9 cellular contexts compared by ENCODE assay signal in genomic region chr6:158642097-158642601, GRCh38. TPM values are rescaled to one million over a fixed set of nuclear protein-coding genes. Genes with fewer than 3 reads are reported as not detected.
A peak's percentile ranks its signal among the peaks of the same experiment; 100 is the strongest.
DNase-seq lines count a peak whose midpoint lies in the region; ATAC-seq, FAIRE-seq and TF ChIP-seq lines count a peak whose summit lies in the region.
"Had no signal": no experiment of that assay in that cellular context is flagged by ENCODE, and none has a peak within 500 bp of the region (broad histone marks: within the 10 kb centered on the region; RNA-seq: fewer than 3 reads in every experiment).

No MANE protein-coding gene starts in this region.

- peaks cover 71% of the 10 kb centered on the region for H3K79me2 ChIP-seq in astrocyte (ENCODE audit: insufficient read depth, low read length)

- H3K4me3 ChIP-seq in astrocyte (ENCODE audit: insufficient read depth, low read depth, low read length) (peak overlapping the region; percentile 94), kidney (ENCODE audit: low read length in 2 of 2) (peak overlapping the region in 1 of 2 donors; percentile 76), transverse colon (no peak overlapping the region)

- H3K4me1 Mint-ChIP-seq in astrocyte (ENCODE audit: low read depth, unreplicated experiment), result peaks cover 29% of the 10 kb centered on the region

- peak; percentile 52 for DNase-seq in activated CD8-positive, alpha-beta memory T cell treated with anti-CD3 and anti-CD28 coated beads for 24 hours
- no peak for DNase-seq in activated CD8-positive, alpha-beta memory T cell treated with anti-CD3 and anti-CD28 coated beads, Interleukin-2, amount 50 U/mL, for 4 hours
- DNase-seq in astrocyte (ENCODE audit: low read depth) (peak; percentile 92), kidney (no peak), transverse colon (no peak), SHP77 treated with DMSO at 0.1 percent for 48 hours (lab: John Stamatoyannopoulos, UW) (no peak)
- no peak for DNase-seq in stimulated activated CD4-positive, alpha-beta T cell treated with anti-CD3 and anti-CD28 coated beads, Interleukin-4, amount 100 ng/mL, for 4 hours

- in situ Hi-C loops in transverse colon (cut with MboI; ENCODE audit: low pct_ligation_motif_present in 1 of 4, low pct_unique_long_range_greater_than_20kb in 1 of 4, low sequenced_read_pairs in 3 of 4), result no loop called here

- TF ChIP-seq EP300 in transverse colon (IDR thresholded peaks at IDR 0.05; ENCODE audit: low read depth), result no peak

- TF ChIP-seq CTCF in astrocyte (IDR thresholded peaks at IDR 0.05; ENCODE audit: insufficient read depth, low read depth, low read length), result no peak
- TF ChIP-seq CTCF in kidney (IDR thresholded peaks at IDR 0.05; ENCODE audit: borderline replicate concordance, extremely low read depth, insufficient read depth), result no peak
- no peak for TF ChIP-seq CTCF in transverse colon (IDR thresholded peaks at IDR 0.05)

- H3K4me3 Mint-ChIP-seq in astrocyte (ENCODE audit: unreplicated experiment), result peak overlapping the region; percentile 99

- H4K20me1 ChIP-seq in astrocyte (ENCODE audit: insufficient read depth, low read length), result peaks cover 45% of the 10 kb centered on the region

- no peak for TF ChIP-seq POLR2A in transverse colon (IDR thresholded peaks at IDR 0.05)

- no peak for FAIRE-seq in astrocyte (lab: Jason Lieb, UNC)
- FAIRE-seq in kidney (lab: Jason Lieb, UNC), result no peak

- intact Hi-C loops in kidney (cut with DNase I) (no loop called here), transverse colon (cut with DNase I; ENCODE audit: low total_unique reads) (no loop called here)

- 74 to 100% methylated on average over 1 to 8 of the region's 8 CpGs for WGBS in transverse colon (ENCODE audit: low coverage in 1 of 2), 2 donors

- peaks cover 9% of the 10 kb centered on the region for H3K36me3 Mint-ChIP-seq in astrocyte (ENCODE audit: low read depth, unreplicated experiment)

- H3K9ac ChIP-seq in astrocyte (ENCODE audit: low read length) (peak overlapping the region; percentile 99), kidney (ENCODE audit: low read length in 2 of 2) (peak overlapping the region in 1 of 2 donors; percentile 57)

- H3K9me3 ChIP-seq in astrocyte (ENCODE audit: insufficient read depth, low read depth, low read length), result no peaks in the 10 kb centered on the region
- H3K9me3 ChIP-seq in kidney (ENCODE audit: control insufficient read depth in 1 of 2, low read length in 2 of 2), result no peaks in the 10 kb centered on the region
- H3K9me3 ChIP-seq in transverse colon, result no peaks in the 10 kb centered on the region

- no peak overlapping the region for H2AFZ ChIP-seq in astrocyte (ENCODE audit: low read depth, low read length)

- H3K4me1 ChIP-seq in astrocyte (ENCODE audit: insufficient read depth, low read length) (peaks cover 39% of the 10 kb centered on the region), kidney (ENCODE audit: control insufficient read depth in 1 of 2, insufficient read depth in 1 of 2, low read depth in 1 of 2, low read length in 2 of 2) (peaks cover 14 to 19% of the 10 kb centered on the region in 2 donors), transverse colon (peaks cover 15 to 39% (median 28%) of the 10 kb centered on the region in 4 donors)

- no peaks in the 10 kb centered on the region for H3K27me3 Mint-ChIP-seq in astrocyte (ENCODE audit: low read depth, unreplicated experiment)

- ATAC-seq in HG03139 (IDR thresholded peaks at IDR 0.05; ENCODE audit: unreplicated experiment), result no peak

- H3K9me3 Mint-ChIP-seq in astrocyte (ENCODE audit: unreplicated experiment), result no peaks in the 10 kb centered on the region

- peak overlapping the region; percentile 85 for H3K4me2 ChIP-seq in astrocyte (ENCODE audit: low read length)

- H3K27me3 ChIP-seq in astrocyte (ENCODE audit: insufficient read depth, low read length) (no peaks in the 10 kb centered on the region), transverse colon (no peaks in the 10 kb centered on the region)

- H3K27ac ChIP-seq in astrocyte (ENCODE audit: low read depth, low read length), result peak overlapping the region; percentile 98
- peak overlapping the region; percentile 49 to 63 for H3K27ac ChIP-seq in kidney (ENCODE audit: low read depth in 2 of 2, low read length in 2 of 2)
- peak overlapping the region; percentile 95 to 99 (median 96) for H3K27ac ChIP-seq in transverse colon
- H3K27ac ChIP-seq: C4-2B had no signal

- H3K27ac Mint-ChIP-seq in astrocyte (ENCODE audit: unreplicated experiment), result peak overlapping the region; percentile 92

- H3K36me3 ChIP-seq in astrocyte (ENCODE audit: insufficient read depth, low read length), result peaks cover 6% of the 10 kb centered on the region
- H3K36me3 ChIP-seq in kidney (ENCODE audit: control insufficient read depth in 1 of 2, insufficient read depth in 2 of 2, low read length in 2 of 2), result peaks cover 4 to 10% of the 10 kb centered on the region in 2 donors
- H3K36me3 ChIP-seq in transverse colon, result peaks cover 0 to 3% (median 0%) of the 10 kb centered on the region in 4 donors

RNA-seq across cellular contexts. Expression of gene DYNLT1, which starts 2.4 kb away (rescaled TPM):
- total RNA-seq in astrocyte (169 and 173 TPM in 2 replicates), kidney (145 TPM), transverse colon (100 to 1,000 TPM in 2 of 4 donors, 10 to 100 TPM in 1, 1 to 10 TPM in 1; 2.8 to 104 (median 75.5) TPM)
- 406 TPM for polyA plus RNA-seq in kidney (ENCODE audit: insufficient read depth, low read depth, low replicate concordance)

RNA-seq across cellular contexts. Expression of gene SYTL3, which starts 7.7 kb away (rescaled TPM):
- total RNA-seq in astrocyte (0.82 and 1.2 TPM in 2 replicates), kidney (16.0 TPM), transverse colon (1 to 10 TPM; 2.4 to 6.4 (median 2.9) TPM)
- 3.1 TPM for polyA plus RNA-seq in kidney (ENCODE audit: insufficient read depth, low read depth, low replicate concordance)

Comparison
In these comparisons a context has a peak if more than half of its experiments do, and no peak if none do; other contexts are left out.
1. DNase-seq: peak in activated CD8-positive, alpha-beta memory T cell treated with anti-CD3 and anti-CD28 coated beads for 24 hours (single experiment) and astrocyte (single experiment); none in activated CD8-positive, alpha-beta memory T cell treated with anti-CD3 and anti-CD28 coated beads, Interleukin-2, amount 50 U/mL, for 4 hours (single experiment), kidney (single experiment), transverse colon (single experiment), stimulated activated CD4-positive, alpha-beta T cell treated with anti-CD3 and anti-CD28 coated beads, Interleukin-4, amount 100 ng/mL, for 4 hours (0 of 2) and SHP77 treated with DMSO at 0.1 percent for 48 hours (single experiment).
2. Peak in every context shown above with its lines, with median percentiles within 50 percentile points of each other: H3K27ac ChIP-seq.